8 cellular contexts compared by ENCODE assay signal in the genomic region with DNA sequence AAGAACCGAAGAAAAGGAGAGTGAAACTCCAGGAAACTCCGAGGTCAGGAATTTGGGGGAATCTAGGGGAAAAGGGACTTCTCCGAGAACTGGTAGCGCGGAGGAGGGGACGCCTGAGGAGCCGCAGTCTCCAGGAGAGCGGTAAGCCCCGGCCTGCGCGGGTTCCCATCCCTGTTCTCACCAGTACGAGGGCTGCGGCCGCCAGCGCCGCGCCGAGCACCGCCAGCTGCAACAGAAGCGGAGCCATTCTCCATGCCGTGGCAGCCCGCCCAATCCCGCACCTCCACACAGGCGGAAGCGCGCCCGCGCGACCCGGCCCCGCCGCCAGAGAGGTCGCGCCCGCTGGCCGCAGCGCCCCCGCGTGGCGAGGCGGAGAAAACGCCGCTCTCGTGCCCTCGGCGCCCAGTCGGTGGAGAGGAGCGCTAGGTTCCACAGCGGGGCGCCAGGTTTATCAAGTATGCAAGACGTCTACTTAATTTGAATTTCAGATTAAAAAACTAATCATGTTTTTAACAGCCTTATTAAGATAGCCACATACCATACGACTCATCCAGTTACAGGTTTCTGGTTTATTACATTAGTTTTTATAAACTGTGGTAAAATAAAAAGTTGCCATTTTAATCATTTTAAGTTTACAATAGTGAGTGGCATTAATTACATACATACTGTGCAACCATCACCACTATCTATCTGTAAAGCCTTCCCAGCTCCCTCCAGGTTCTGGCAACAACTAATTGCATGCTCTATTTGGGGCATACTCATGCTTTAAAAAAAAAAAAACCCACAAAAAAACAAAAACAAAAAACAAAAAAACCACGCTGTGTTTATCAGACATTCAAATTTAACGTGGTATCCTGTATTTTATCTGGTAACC. TPM values are rescaled to one million over a fixed set of nuclear protein-coding genes. Genes with fewer than 3 reads are reported as not detected.
DNase-seq lines count a peak whose midpoint lies in the region; ATAC-seq, FAIRE-seq and TF ChIP-seq lines count a peak whose summit lies in the region.

TSS of gene ALG5 (minus strand) at position 287 of the 874 bp plus-strand sequence. CDS start at position 247, 40 bp downstream.

- H3K23me2 ChIP-seq in H1 (ENCODE audit: low read depth, low read length): peaks cover 10% of the 10 kb centered on the region

- peaks cover 4 to 56% of the 10 kb centered on the region in 2 experiments; a peak in 3 of 4 replicates for H3K79me2 ChIP-seq in H1 (ENCODE audit: control insufficient read depth in 1 of 2, insufficient read depth in 2 of 2, low read length in 2 of 2)

- H3K56ac ChIP-seq in H1 (replicated peaks; ENCODE audit: insufficient read length, low read depth, low read length): peak within 1 kb of the TSS; percentile 23

- POLR2A ChIA-PET in H1 (lab: Charles Lee; ENCODE audit: partially characterized antibody): interaction anchor here (0.5 to 5.6 kb wide), 16 partner anchors 9 to 835 kb away, joined by 3 to 59 read pairs (median 5); partner anchors contain the start of gene CCDC169

- TF ChIP-seq POLR2A in H1 (IDR thresholded peaks at IDR 0.05; ENCODE audit: control extremely low read depth in 1 of 2, low read depth in 2 of 2, low read length in 2 of 2): peak; percentile 87 to 90

- H3K23ac ChIP-seq in H1 (ENCODE audit: insufficient read length): no peak within 1 kb of the TSS

- H3K27me3 Mint-ChIP-seq in activated CD8-positive, alpha-beta memory T cell treated with anti-CD3 and anti-CD28 coated beads, Interleukin-2, amount 10 ng/mL, durations not matched to agents 7 days and 5 days: no peaks in the 10 kb centered on the region

- peaks cover 3% of the 10 kb centered on the region; the same call in 1 of the 2 replicates for H3K79me1 ChIP-seq in H1 (ENCODE audit: low read depth, low read length)

- peaks cover 39% of the 10 kb centered on the region for H3K4me1 Mint-ChIP-seq in activated CD8-positive, alpha-beta memory T cell treated with anti-CD3 and anti-CD28 coated beads, Interleukin-2, amount 10 ng/mL, durations not matched to agents 7 days and 5 days

- H3K27ac Mint-ChIP-seq in activated CD8-positive, alpha-beta memory T cell treated with anti-CD3 and anti-CD28 coated beads, Interleukin-2, amount 10 ng/mL, durations not matched to agents 7 days and 5 days: peak within 1 kb of the TSS; percentile 100

- peak within 1 kb of the TSS; percentile 99 for H3K27ac ChIP-seq in H1 (ENCODE audit: low read depth, low read length)

- peak within 1 kb of the TSS; percentile 88 for H2BK120ac ChIP-seq in H1 (replicated peaks; ENCODE audit: low read depth, low read length)

- H2AFZ ChIP-seq in H1 (ENCODE audit: low read length): peak within 1 kb of the TSS; percentile 20; the same call in 1 of the 2 replicates

- in situ Hi-C loops in Caki2 (cut with HindIII; ENCODE audit: low pct_unique_long_range_greater_than_20kb, low sequenced_read_pairs): no loop called here

- H4K91ac ChIP-seq in H1 (replicated peaks; ENCODE audit: insufficient read length, low read length): peak within 1 kb of the TSS; percentile 45

- H4K20me1 ChIP-seq in H1 (replicated peaks in 1 of 2; ENCODE audit: control insufficient read depth in 1 of 2, insufficient read depth in 2 of 2, low read length in 2 of 2): peaks cover 0 to 2% of the 10 kb centered on the region in 2 experiments

- H3K27me3 ChIP-seq in NT2/D1 (ENCODE audit: insufficient read depth, insufficient read length): no peaks in the 10 kb centered on the region
- H3K27me3 ChIP-seq in H1 (replicated peaks in 1 of 4; ENCODE audit: control insufficient read depth in 3 of 4, extremely low read depth in 1 of 4, insufficient read depth in 3 of 4, low read length in 3 of 4): no peaks in the 10 kb centered on the region

- 0 out of 2 replicates have a peak within 1 kb of the TSS, but pooled peaks have one; percentile 26 for H2AK5ac ChIP-seq in H1 (ENCODE audit: low read depth, low read length)

- TF ChIP-seq CTCF in H1 (IDR thresholded peaks at IDR 0.05; ENCODE audit: control extremely low read depth in 1 of 3, insufficient read depth in 1 of 3, low read depth in 1 of 3, low read length in 3 of 3): peak; percentile 90 to 96 (median 91)

- TF ChIP-seq EP300 in H1 (IDR thresholded peaks at IDR 0.05; ENCODE audit: borderline replicate concordance in 1 of 2, low read depth in 2 of 2, low read length in 2 of 2): peak in 1 of 2 experiments; percentile 76; a peak in 1 of 3 replicates

- H3K4ac ChIP-seq in H1 (replicated peaks; ENCODE audit: insufficient read length, low read depth, low read length): peak within 1 kb of the TSS; percentile 1

- peak within 1 kb of the TSS; percentile 89 for H4K8ac ChIP-seq in H1 (ENCODE audit: extremely low read depth, insufficient read depth, low read length)

- peak within 1 kb of the TSS; percentile 86 for H3K4me3 ChIP-seq in NT2/D1 (ENCODE audit: insufficient read length, low read depth)
- peak within 1 kb of the TSS; percentile 92 to 99 (median 94) for H3K4me3 ChIP-seq in H1 (ENCODE audit: extremely low read depth in 1 of 4, insufficient read depth in 2 of 4, low read depth in 3 of 4, low read length in 4 of 4)

- H3K36me3 Mint-ChIP-seq in activated CD8-positive, alpha-beta memory T cell treated with anti-CD3 and anti-CD28 coated beads, Interleukin-2, amount 10 ng/mL, durations not matched to agents 7 days and 5 days: peaks cover 23% of the 10 kb centered on the region

- H3K4me2 ChIP-seq in H1 (ENCODE audit: insufficient read depth in 1 of 2, low read depth in 2 of 2, low read length in 2 of 2): peak within 1 kb of the TSS; percentile 91 to 94

- no peak within 1 kb of the TSS for H2BK20ac ChIP-seq in H1 (ENCODE audit: low read length)

- H2BK15ac ChIP-seq in H1 (ENCODE audit: low read length): no peak within 1 kb of the TSS

- H3K9ac ChIP-seq in NT2/D1 (ENCODE audit: insufficient read length, low read depth) (peak within 1 kb of the TSS; percentile 97), H1 (replicated peaks in 1 of 4; ENCODE audit: extremely low read depth in 1 of 4, low read depth in 3 of 4, low read length in 3 of 4) (peak within 1 kb of the TSS; percentile 80 to 98 (median 97))

- H3K9me3 ChIP-seq in NT2/D1 (ENCODE audit: insufficient read depth, low read length) (no peaks in the 10 kb centered on the region), H1 (ENCODE audit: insufficient read depth in 2 of 2, low read depth in 1 of 2, low read length in 1 of 2) (no peaks in the 10 kb centered on the region)

- no peaks in the 10 kb centered on the region for H3K4me1 ChIP-seq in NT2/D1 (ENCODE audit: insufficient read depth, insufficient read length)
- no peaks in the 10 kb centered on the region for H3K4me1 ChIP-seq in H1 (replicated peaks in 1 of 4; ENCODE audit: control insufficient read depth in 3 of 4, insufficient read depth in 4 of 4, low read length in 3 of 4)

- CTCF ChIA-PET in activated CD8-positive, alpha-beta memory T cell treated with anti-CD3 and anti-CD28 coated beads, Interleukin-2, amount 10 ng/mL, durations not matched to agents 7 days and 5 days (lab: Charles Lee): interaction anchor here (0.7 to 1.2 kb wide), 6 partner anchors 10 to 181 kb away, joined by 3 to 4 read pairs (median 3); partner anchors contain the start of gene RFXAP
- CTCF ChIA-PET in H1 (lab: Charles Lee; ENCODE audit: partially characterized antibody): interaction anchor here (0.8 to 1.8 kb wide), 7 partner anchors 17 to 590 kb away, joined by 3 read pairs; no protein-coding TSS in a partner anchor

- H3K4me3 Mint-ChIP-seq in activated CD8-positive, alpha-beta memory T cell treated with anti-CD3 and anti-CD28 coated beads, Interleukin-2, amount 10 ng/mL, durations not matched to agents 7 days and 5 days: peak within 1 kb of the TSS; percentile 100

- H2BK5ac ChIP-seq in H1 (ENCODE audit: low read depth, low read length): peak within 1 kb of the TSS; percentile 99; the same call in 1 of the 2 replicates

- peak; percentile 10 to 52; a peak in 3 of 4 replicates for TF ChIP-seq RAD21 in H1 (IDR thresholded peaks at IDR 0.05 in 1 of 2, conservative IDR thresholded peaks at IDR 0.05 in 1 of 2; ENCODE audit: low read depth in 2 of 2, low read length in 2 of 2)

- peak; percentile 68 for ATAC-seq in GM21367 (IDR thresholded peaks at IDR 0.05; ENCODE audit: unreplicated experiment)
- ATAC-seq in activated CD8-positive, alpha-beta memory T cell treated with anti-CD3 and anti-CD28 coated beads, Interleukin-2, amount 10 ng/mL, durations not matched to agents 7 days and 5 days: peak; percentile 80

- H3K36me3 ChIP-seq in NT2/D1 (ENCODE audit: insufficient read depth, insufficient read length, low read length) (peaks cover 30% of the 10 kb centered on the region), H1 (ENCODE audit: control insufficient read depth in 2 of 4, insufficient read depth in 4 of 4, low read length in 3 of 4) (peaks cover 0 to 33% (median 9%) of the 10 kb centered on the region in 4 experiments; a peak in 5 of 8 replicates)

- H4K5ac ChIP-seq in H1 (ENCODE audit: insufficient read length, low read depth, low read length): peak within 1 kb of the TSS; percentile 92

- H2BK12ac ChIP-seq in H1 (ENCODE audit: low read depth, low read length): peak within 1 kb of the TSS; percentile 75; the same call in 1 of the 2 replicates

- H3K14ac ChIP-seq in H1 (ENCODE audit: insufficient read length): no peak within 1 kb of the TSS

- DNase-seq in Caki2 (ENCODE audit: low read depth): peak; percentile 83
- DNase-seq in HUDEP-2 (lab: John Stamatoyannopoulos, UW; ENCODE audit: unreplicated experiment in 76 of 76): peak in 75 of 76 experiments; percentile 10 to 93 (median 82)
- peak; percentile 71 for DNase-seq in NT2/D1 (ENCODE audit: low read depth, low spot score)
- DNase-seq in activated CD8-positive, alpha-beta memory T cell treated with anti-CD3 and anti-CD28 coated beads, Interleukin-2, amount 10 ng/mL, durations not matched to agents 7 days and 5 days: peak; percentile 93
- DNase-seq in H1 (ENCODE audit: low read depth in 1 of 2, low spot score in 2 of 2): peak; percentile 54 to 95
- peak; percentile 98 for DNase-seq in mesenteric fat pad (ENCODE audit: low spot score)
- peak; percentile 96 for DNase-seq in stimulated activated CD8-positive, alpha-beta memory T cell treated with anti-CD3 and anti-CD28 coated beads, Interleukin-15, amount 100 ng/mL, for 24 hours (ENCODE audit: low read depth)

- peak within 1 kb of the TSS; percentile 88 for H3K18ac ChIP-seq in H1 (ENCODE audit: extremely low read depth, low read length)

- 2% methylated on average over 52 of the region's 54 CpGs; no CpG with 5 or more reads in 1 of the 2 experiments for WGBS in H1 (ENCODE audit: extremely low coverage in 1 of 2, insufficient coverage in 1 of 2, insufficient read length in 1 of 2, insufficient replicate concordance in 2 of 2, low coverage in 1 of 2, low lambda C conversion rate in 2 of 2, missing lambda C conversion rate in 1 of 2), 2 experiments

- no peaks in the 10 kb centered on the region for H3K9me3 Mint-ChIP-seq in activated CD8-positive, alpha-beta memory T cell treated with anti-CD3 and anti-CD28 coated beads, Interleukin-2, amount 10 ng/mL, durations not matched to agents 7 days and 5 days (ENCODE audit: low read depth)

- FAIRE-seq in H1 (lab: Jason Lieb, UNC): no peak

RNA-seq across cellular contexts. Expression of gene ALG5, which starts in this region (rescaled TPM):
- 5.0 and 10.6 TPM in 2 replicates for total RNA-seq in Caki2 (2014; rRNA removed; shearing (Covaris generic); ENCODE audit: low replicate concordance)
- total RNA-seq in activated CD8-positive, alpha-beta memory T cell treated with anti-CD3 and anti-CD28 coated beads, Interleukin-2, amount 10 ng/mL, durations not matched to agents 7 days and 5 days: 10 to 100 TPM; 27.3 to 33.0 TPM
- 24.3 and 24.6 TPM in 2 replicates for total RNA-seq in H1 (2021; fragmentation: NEBNext Ultra II Directional; extraction: Animal tissue kit (Norgen Biotek cat#: 25700))
- polyA plus RNA-seq in H1 (2011; rRNA removed): 7.3 and 15.0 TPM in 2 replicates
- polyA plus RNA-seq in H1 (2011; cell fraction: cytosol; rRNA removed): 19.3 TPM
- polyA plus RNA-seq in H1 (2011; cell fraction: nucleus; rRNA removed): 6.6 TPM
- polyA plus RNA-seq in H1 (2012, experiment 1 of 2): 14.0 to 21.8 TPM (median 18.5 TPM) in 4 replicates
- 2.4 TPM for polyA plus RNA-seq in H1 (2012, experiment 2 of 2)
- 44.3 TPM for polyA plus RNA-seq in H1 (2013, experiment 1 of 2)
- 53.8 TPM for polyA plus RNA-seq in H1 (2013, experiment 2 of 2)
- 5.1 and 7.3 TPM in 2 replicates for polyA minus RNA-seq in H1 (2011; rRNA and poly(A)+ RNA removed)
- 11.4 TPM for polyA minus RNA-seq in H1 (2011; cell fraction: cytosol; rRNA and poly(A)+ RNA removed)
- polyA minus RNA-seq in H1 (2011; cell fraction: nucleus; rRNA and poly(A)+ RNA removed): 24.3 TPM
- 44.0 TPM for total RNA-seq in mesenteric fat pad

Comparison
In these comparisons a context has a peak if more than half of its experiments do, and no peak if none do; other contexts are left out.
1. Peak in every context shown above with its lines: DNase-seq, ATAC-seq, H3K4me3 ChIP-seq and H3K27ac ChIP-seq.